ENCODE assay signal across 8 cellular contexts in genomic region chr10:102555781-102556328, GRCh38.
DNase-seq lines count a peak whose midpoint lies in the region; ATAC-seq lines count a peak whose summit lies in the region.
"Had no signal": no experiment of that assay in that cellular context is flagged by ENCODE, and none has a peak within 500 bp of the region (broad histone marks: within the 10 kb centered on the region; RNA-seq: fewer than 3 reads in every experiment).

No MANE protein-coding gene starts in this region.

- H3K4me1 Mint-ChIP-seq in stimulated activated effector memory CD8-positive, alpha-beta T cell treated with anti-CD3 and anti-CD28 coated beads, Interleukin-12 subunit alpha, Interleukin-12 subunit beta, amount 100 ng/mL, for 72 hours: peaks cover 10% of the 10 kb centered on the region

- no peak overlapping the region for H3K4me3 Mint-ChIP-seq in stimulated activated effector memory CD8-positive, alpha-beta T cell treated with anti-CD3 and anti-CD28 coated beads, Interleukin-12 subunit alpha, Interleukin-12 subunit beta, amount 100 ng/mL, for 72 hours
- H3K4me3 Mint-ChIP-seq: T-helper 2 cell treated with Interferon-gamma antibody and Interleukin-4, amounts not matched to agents 5 μg/mL and 100 μg/mL, for 36 hours had no signal

- H3K9me3 Mint-ChIP-seq in stimulated activated effector memory CD8-positive, alpha-beta T cell treated with anti-CD3 and anti-CD28 coated beads, Interleukin-12 subunit alpha, Interleukin-12 subunit beta, amount 100 ng/mL, for 72 hours: no peaks in the 10 kb centered on the region
- H3K9me3 Mint-ChIP-seq: T-helper 2 cell treated with Interferon-gamma antibody and Interleukin-4, amounts not matched to agents 5 μg/mL and 100 μg/mL, for 36 hours had no signal

- H3K36me3 Mint-ChIP-seq in stimulated activated effector memory CD8-positive, alpha-beta T cell treated with anti-CD3 and anti-CD28 coated beads, Interleukin-12 subunit alpha, Interleukin-12 subunit beta, amount 100 ng/mL, for 72 hours: peaks cover 10% of the 10 kb centered on the region

- intact Hi-C loops in head of caudate nucleus (cut with DNase I): no loop called here

- no peak for ATAC-seq in stimulated activated effector memory CD8-positive, alpha-beta T cell treated with anti-CD3 and anti-CD28 coated beads, Interleukin-12 subunit alpha, Interleukin-12 subunit beta, amount 100 ng/mL, for 72 hours
- no peak for ATAC-seq in HG02870 (IDR thresholded peaks at IDR 0.05; ENCODE audit: unreplicated experiment)

- H3K27ac Mint-ChIP-seq in stimulated activated effector memory CD8-positive, alpha-beta T cell treated with anti-CD3 and anti-CD28 coated beads, Interleukin-12 subunit alpha, Interleukin-12 subunit beta, amount 100 ng/mL, for 72 hours: peak overlapping the region; percentile 67
- H3K27ac Mint-ChIP-seq: T-helper 2 cell treated with Interferon-gamma antibody and Interleukin-4, amounts not matched to agents 5 μg/mL and 100 μg/mL, for 36 hours had no signal

- DNase-seq in HK-2 (ENCODE audit: unreplicated experiment): peak; percentile 14
- DNase-seq in amniotic stem cell (lab: John Stamatoyannopoulos, UW): peak; percentile 46
- DNase-seq in head of caudate nucleus: peak; percentile 27 to 94 (median 68)
- no peak for DNase-seq in stimulated activated effector memory CD8-positive, alpha-beta T cell treated with anti-CD3 and anti-CD28 coated beads, Interleukin-12 subunit alpha, Interleukin-12 subunit beta, amount 100 ng/mL, for 72 hours (ENCODE audit: low spot score in 2 of 2)
- DNase-seq in NCI-H345 treated with DMSO at 0.1 percent for 48 hours (lab: John Stamatoyannopoulos, UW; ENCODE audit: unreplicated experiment): no peak
- no peak for DNase-seq in activated gamma-delta T cell treated with Interleukin-2 at 50 U/mL for 16 hours

Comparison
In these comparisons a context has a peak if more than half of its experiments do, and no peak if none do; other contexts are left out.
1. DNase-seq: peak in HK-2 (single experiment), amniotic stem cell (single experiment) and head of caudate nucleus (42 of 42); none in stimulated activated effector memory CD8-positive, alpha-beta T cell treated with anti-CD3 and anti-CD28 coated beads, Interleukin-12 subunit alpha, Interleukin-12 subunit beta, amount 100 ng/mL, for 72 hours (0 of 2), NCI-H345 treated with DMSO at 0.1 percent for 48 hours (single experiment) and activated gamma-delta T cell treated with Interleukin-2 at 50 U/mL for 16 hours (single experiment).